In the genomic region with DNA sequence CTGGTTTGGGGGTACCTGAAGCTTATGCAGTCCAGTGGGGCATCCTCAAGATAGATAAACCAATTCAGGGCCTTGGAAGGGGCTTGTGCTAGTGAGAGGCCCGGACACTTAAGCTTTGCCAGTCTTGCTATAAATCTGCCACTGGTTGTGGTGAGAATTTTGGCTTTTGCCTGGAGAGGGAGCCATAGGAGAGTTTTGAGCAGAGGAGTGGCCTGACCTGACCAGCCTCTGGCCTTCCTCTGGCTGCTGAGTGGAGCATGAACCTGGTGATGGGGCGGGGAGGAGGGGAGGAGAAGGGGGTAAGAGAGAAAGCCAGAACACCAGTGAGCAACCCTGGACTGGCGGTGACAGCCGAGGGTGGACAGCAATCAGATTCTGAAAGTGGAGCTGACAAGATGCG, we compare ENCODE assay signal across 1 cellular context.
TF ChIP-seq lines count a peak whose summit lies in the region.

No MANE protein-coding gene starts in this region.

TF ChIP-seq in GM23338, 12 proteins besides CTCF, POLR2A, EP300 and RAD21 (continued from another document):
- TF ChIP-seq ZNF462 (CRISPR knock-in tag; IDR thresholded peaks at IDR 0.05) (no peak), CREB1 (CRISPR knock-in tag; IDR thresholded peaks at IDR 0.05; ENCODE audit: low read depth) (no peak), NANOG (IDR thresholded peaks at IDR 0.05; ENCODE audit: borderline replicate concordance) (no peak), EZH2phosphoT487 (IDR thresholded peaks at IDR 0.05; ENCODE audit: unreplicated experiment) (no peak), STAT1 (IDR thresholded peaks at IDR 0.05; ENCODE audit: unreplicated experiment) (no peak), ETS1 (IDR thresholded peaks at IDR 0.05) (no peak), ZNF331 (CRISPR knock-in tag; IDR thresholded peaks at IDR 0.05; ENCODE audit: low read depth) (no peak), ZNF114 (CRISPR knock-in tag; IDR thresholded peaks at IDR 0.05) (no peak), POLR2AphosphoS5 (IDR thresholded peaks at IDR 0.05; ENCODE audit: low read depth) (no peak), EZH2 (IDR thresholded peaks at IDR 0.05; ENCODE audit: low read depth, unreplicated experiment) (no peak)
